In genomic region chr20:34047010-34047687, GRCh38 we compare ENCODE assay signal across 15 cellular contexts.
"Had no signal": no experiment of that assay in that cellular context is flagged by ENCODE, and none has a peak within 500 bp of the region (broad histone marks: within the 10 kb centered on the region; RNA-seq: fewer than 3 reads in every experiment).

No MANE protein-coding gene starts in this region.

- H3K27ac Mint-ChIP-seq: activated CD4-positive, alpha-beta T cell treated with anti-CD3 and anti-CD28 coated beads, Interleukin-2, amount 10 ng/mL, durations not matched to agents 24 days and 14 days; activated CD8-positive, alpha-beta T cell treated with anti-CD3 and anti-CD28 coated beads for 36 hours; stimulated activated naive B cell treated with anti-CD40 and anti-IgM and Interleukin-4, amounts not matched to agents 10 μg/mL and 1 μg/mL and 100 μg/mL, for 72 hours; WTC11 had no signal

- H3K36me3 ChIP-seq: cardiac muscle cell, left ventricle myocardium inferior, thoracic aorta, upper lobe of right lung had no signal

- H3K27me3 Mint-ChIP-seq: activated CD4-positive, alpha-beta T cell treated with anti-CD3 and anti-CD28 coated beads, Interleukin-2, amount 10 ng/mL, durations not matched to agents 24 days and 14 days; activated CD8-positive, alpha-beta T cell treated with anti-CD3 and anti-CD28 coated beads for 36 hours; naive thymus-derived CD8-positive, alpha-beta T cell; stimulated activated naive B cell treated with anti-CD40 and anti-IgM and Interleukin-4, amounts not matched to agents 10 μg/mL and 1 μg/mL and 100 μg/mL, for 72 hours had no signal

- H3K27ac ChIP-seq: cardiac muscle cell, left ventricle myocardium inferior, thoracic aorta, upper lobe of right lung had no signal

- H3K9me3 Mint-ChIP-seq: activated CD4-positive, alpha-beta T cell treated with anti-CD3 and anti-CD28 coated beads, Interleukin-2, amount 10 ng/mL, durations not matched to agents 24 days and 14 days; activated CD8-positive, alpha-beta T cell treated with anti-CD3 and anti-CD28 coated beads for 36 hours; naive thymus-derived CD8-positive, alpha-beta T cell; stimulated activated naive B cell treated with anti-CD40 and anti-IgM and Interleukin-4, amounts not matched to agents 10 μg/mL and 1 μg/mL and 100 μg/mL, for 72 hours; WTC11 had no signal

- H3K36me3 Mint-ChIP-seq: WTC11 had no signal

- H3K4me3 Mint-ChIP-seq: activated CD4-positive, alpha-beta T cell treated with anti-CD3 and anti-CD28 coated beads, Interleukin-2, amount 10 ng/mL, durations not matched to agents 24 days and 14 days; activated CD8-positive, alpha-beta T cell treated with anti-CD3 and anti-CD28 coated beads for 36 hours; stimulated activated naive B cell treated with anti-CD40 and anti-IgM and Interleukin-4, amounts not matched to agents 10 μg/mL and 1 μg/mL and 100 μg/mL, for 72 hours; WTC11 had no signal

- ATAC-seq: activated CD8-positive, alpha-beta T cell treated with anti-CD3 and anti-CD28 coated beads for 36 hours; mucosa of descending colon; naive thymus-derived CD8-positive, alpha-beta T cell; stimulated activated naive B cell treated with anti-CD40 and anti-IgM and Interleukin-4, amounts not matched to agents 10 μg/mL and 1 μg/mL and 100 μg/mL, for 72 hours; WTC11 had no signal

- H3K27me3 ChIP-seq: cardiac muscle cell, upper lobe of right lung had no signal

- DNase-seq: activated CD4-positive, alpha-beta T cell treated with anti-CD3 and anti-CD28 coated beads, Interleukin-2, amount 10 ng/mL, durations not matched to agents 24 days and 14 days; activated CD8-positive, alpha-beta T cell treated with anti-CD3 and anti-CD28 coated beads for 36 hours; activated effector memory CD4-positive, alpha-beta T cell treated with anti-CD3 and anti-CD28 coated beads, Interleukin-2, amount 50 U/mL, for 16 hours; activated naive CD4-positive, alpha-beta T cell treated with anti-CD3 and anti-CD28 coated beads, Interleukin-2, amount 50 U/mL, for 16 hours; activated T-cell treated with anti-CD3 and anti-CD28 coated beads, Interleukin-2, amount 50 U/mL, for 1 hour; amniotic stem cell; foreskin fibroblast; left ventricle myocardium inferior; mucosa of descending colon; naive thymus-derived CD8-positive, alpha-beta T cell; stimulated activated naive B cell treated with anti-CD40 and anti-IgM and Interleukin-4, amounts not matched to agents 10 μg/mL and 1 μg/mL and 100 μg/mL, for 72 hours; upper lobe of right lung had no signal

- H3K9me3 ChIP-seq: left ventricle myocardium inferior, mucosa of descending colon, thoracic aorta, upper lobe of right lung had no signal

- H3K4me3 ChIP-seq: cardiac muscle cell, left ventricle myocardium inferior, mucosa of descending colon, thoracic aorta, upper lobe of right lung had no signal
